Comparison of ENCODE assay signal across 1 cellular context in the genomic region with DNA sequence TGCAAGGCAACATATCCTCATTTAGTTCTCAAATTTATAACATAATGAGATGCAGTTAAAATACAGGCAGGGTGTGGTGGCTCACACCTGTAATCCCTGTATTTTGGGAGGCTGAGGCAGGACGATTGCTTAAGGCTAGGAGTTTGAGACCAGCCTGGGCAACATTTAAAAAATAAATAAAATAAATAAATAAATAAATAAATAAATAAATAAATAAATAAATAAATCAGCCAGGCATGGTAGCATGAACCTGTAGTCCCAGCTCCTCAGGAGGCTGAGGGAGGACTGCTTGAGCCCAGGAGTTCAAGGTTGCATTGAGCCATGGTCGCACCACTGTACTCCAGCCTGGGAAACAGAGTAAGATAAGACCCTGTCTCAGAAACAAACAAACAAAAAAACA.
TF ChIP-seq lines count a peak whose summit lies in the region.

No MANE protein-coding gene starts in this region.

TF ChIP-seq in HEK293, 187 proteins besides CTCF, POLR2A, EP300 and RAD21 (continued from another document and continues in another):
- TF ChIP-seq, protein P1, sequence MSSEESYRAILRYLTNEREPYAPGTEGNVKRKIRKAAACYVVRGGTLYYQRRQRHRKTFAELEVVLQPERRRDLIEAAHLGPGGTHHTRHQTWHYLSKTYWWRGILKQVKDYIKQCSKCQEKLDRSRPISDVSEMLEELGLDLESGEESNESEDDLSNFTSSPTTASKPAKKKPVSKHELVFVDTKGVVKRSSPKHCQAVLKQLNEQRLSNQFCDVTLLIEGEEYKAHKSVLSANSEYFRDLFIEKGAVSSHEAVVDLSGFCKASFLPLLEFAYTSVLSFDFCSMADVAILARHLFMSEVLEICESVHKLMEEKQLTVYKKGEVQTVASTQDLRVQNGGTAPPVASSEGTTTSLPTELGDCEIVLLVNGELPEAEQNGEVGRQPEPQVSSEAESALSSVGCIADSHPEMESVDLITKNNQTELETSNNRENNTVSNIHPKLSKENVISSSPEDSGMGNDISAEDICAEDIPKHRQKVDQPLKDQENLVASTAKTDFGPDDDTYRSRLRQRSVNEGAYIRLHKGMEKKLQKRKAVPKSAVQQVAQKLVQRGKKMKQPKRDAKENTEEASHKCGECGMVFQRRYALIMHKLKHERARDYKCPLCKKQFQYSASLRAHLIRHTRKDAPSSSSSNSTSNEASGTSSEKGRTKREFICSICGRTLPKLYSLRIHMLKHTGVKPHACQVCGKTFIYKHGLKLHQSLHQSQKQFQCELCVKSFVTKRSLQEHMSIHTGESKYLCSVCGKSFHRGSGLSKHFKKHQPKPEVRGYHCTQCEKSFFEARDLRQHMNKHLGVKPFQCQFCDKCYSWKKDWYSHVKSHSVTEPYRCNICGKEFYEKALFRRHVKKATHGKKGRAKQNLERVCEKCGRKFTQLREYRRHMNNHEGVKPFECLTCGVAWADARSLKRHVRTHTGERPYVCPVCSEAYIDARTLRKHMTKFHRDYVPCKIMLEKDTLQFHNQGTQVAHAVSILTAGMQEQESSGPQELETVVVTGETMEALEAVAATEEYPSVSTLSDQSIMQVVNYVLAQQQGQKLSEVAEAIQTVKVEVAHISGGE (tag by site-specific recombination; conservative IDR thresholded peaks at IDR 0.05; ENCODE audit: low read depth), result peak; percentile 85
- peak; percentile 86 for TF ChIP-seq ZNF623 (tag by site-specific recombination; IDR thresholded peaks at IDR 0.05)
- TF ChIP-seq, protein P2, sequence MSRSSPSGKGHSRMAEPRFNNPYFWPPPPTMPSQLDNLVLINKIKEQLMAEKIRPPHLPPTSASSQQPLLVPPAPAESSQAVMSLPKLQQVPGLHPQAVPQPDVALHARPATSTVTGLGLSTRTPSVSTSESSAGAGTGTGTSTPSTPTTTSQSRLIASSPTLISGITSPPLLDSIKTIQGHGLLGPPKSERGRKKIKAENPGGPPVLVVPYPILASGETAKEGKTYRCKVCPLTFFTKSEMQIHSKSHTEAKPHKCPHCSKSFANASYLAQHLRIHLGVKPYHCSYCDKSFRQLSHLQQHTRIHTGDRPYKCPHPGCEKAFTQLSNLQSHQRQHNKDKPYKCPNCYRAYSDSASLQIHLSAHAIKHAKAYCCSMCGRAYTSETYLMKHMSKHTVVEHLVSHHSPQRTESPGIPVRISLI (tag by site-specific recombination; IDR thresholded peaks at IDR 0.05), result no peak
- peak; percentile 57; the same call in 1 of the 2 replicates for TF ChIP-seq GFI1B (tag by site-specific recombination; IDR thresholded peaks at IDR 0.05)
- 0 out of 2 replicates have a peak, but pooled peaks have one; percentile 14 for TF ChIP-seq WT1 (tag by site-specific recombination; IDR thresholded peaks at IDR 0.05)
- TF ChIP-seq, protein P3, sequence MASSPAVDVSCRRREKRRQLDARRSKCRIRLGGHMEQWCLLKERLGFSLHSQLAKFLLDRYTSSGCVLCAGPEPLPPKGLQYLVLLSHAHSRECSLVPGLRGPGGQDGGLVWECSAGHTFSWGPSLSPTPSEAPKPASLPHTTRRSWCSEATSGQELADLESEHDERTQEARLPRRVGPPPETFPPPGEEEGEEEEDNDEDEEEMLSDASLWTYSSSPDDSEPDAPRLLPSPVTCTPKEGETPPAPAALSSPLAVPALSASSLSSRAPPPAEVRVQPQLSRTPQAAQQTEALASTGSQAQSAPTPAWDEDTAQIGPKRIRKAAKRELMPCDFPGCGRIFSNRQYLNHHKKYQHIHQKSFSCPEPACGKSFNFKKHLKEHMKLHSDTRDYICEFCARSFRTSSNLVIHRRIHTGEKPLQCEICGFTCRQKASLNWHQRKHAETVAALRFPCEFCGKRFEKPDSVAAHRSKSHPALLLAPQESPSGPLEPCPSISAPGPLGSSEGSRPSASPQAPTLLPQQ (tag by site-specific recombination; IDR thresholded peaks at IDR 0.05), result no peak
- TF ChIP-seq, protein P4, sequence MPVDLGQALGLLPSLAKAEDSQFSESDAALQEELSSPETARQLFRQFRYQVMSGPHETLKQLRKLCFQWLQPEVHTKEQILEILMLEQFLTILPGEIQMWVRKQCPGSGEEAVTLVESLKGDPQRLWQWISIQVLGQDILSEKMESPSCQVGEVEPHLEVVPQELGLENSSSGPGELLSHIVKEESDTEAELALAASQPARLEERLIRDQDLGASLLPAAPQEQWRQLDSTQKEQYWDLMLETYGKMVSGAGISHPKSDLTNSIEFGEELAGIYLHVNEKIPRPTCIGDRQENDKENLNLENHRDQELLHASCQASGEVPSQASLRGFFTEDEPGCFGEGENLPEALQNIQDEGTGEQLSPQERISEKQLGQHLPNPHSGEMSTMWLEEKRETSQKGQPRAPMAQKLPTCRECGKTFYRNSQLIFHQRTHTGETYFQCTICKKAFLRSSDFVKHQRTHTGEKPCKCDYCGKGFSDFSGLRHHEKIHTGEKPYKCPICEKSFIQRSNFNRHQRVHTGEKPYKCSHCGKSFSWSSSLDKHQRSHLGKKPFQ (tag by site-specific recombination; IDR thresholded peaks at IDR 0.05), result 0 out of 2 replicates have a peak, but pooled peaks have one; percentile 15
- TF ChIP-seq ZNF404 (tag by site-specific recombination; IDR thresholded peaks at IDR 0.05), result 0 out of 2 replicates have a peak, but pooled peaks have one; percentile 62
- TF ChIP-seq ZNF654 (tag by site-specific recombination; IDR thresholded peaks at IDR 0.05; ENCODE audit: low read depth), result peak; percentile 50
- no peak for TF ChIP-seq ZNF571 (tag by site-specific recombination; IDR thresholded peaks at IDR 0.05)
- TF ChIP-seq ZNF776 (tag by site-specific recombination; IDR thresholded peaks at IDR 0.05; ENCODE audit: borderline replicate concordance), result no peak
- TF ChIP-seq, protein P5, sequence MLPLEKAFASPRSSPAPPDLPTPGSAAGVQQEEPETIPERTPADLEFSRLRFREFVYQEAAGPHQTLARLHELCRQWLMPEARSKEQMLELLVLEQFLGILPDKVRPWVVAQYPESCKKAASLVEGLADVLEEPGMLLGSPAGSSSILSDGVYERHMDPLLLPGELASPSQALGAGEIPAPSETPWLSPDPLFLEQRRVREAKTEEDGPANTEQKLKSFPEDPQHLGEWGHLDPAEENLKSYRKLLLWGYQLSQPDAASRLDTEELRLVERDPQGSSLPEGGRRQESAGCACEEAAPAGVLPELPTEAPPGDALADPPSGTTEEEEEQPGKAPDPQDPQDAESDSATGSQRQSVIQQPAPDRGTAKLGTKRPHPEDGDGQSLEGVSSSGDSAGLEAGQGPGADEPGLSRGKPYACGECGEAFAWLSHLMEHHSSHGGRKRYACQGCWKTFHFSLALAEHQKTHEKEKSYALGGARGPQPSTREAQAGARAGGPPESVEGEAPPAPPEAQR (tag by site-specific recombination; IDR thresholded peaks at IDR 0.05), result no peak
- no peak for TF ChIP-seq KLF16 (tag by site-specific recombination; IDR thresholded peaks at IDR 0.05)
- TF ChIP-seq, protein P6, sequence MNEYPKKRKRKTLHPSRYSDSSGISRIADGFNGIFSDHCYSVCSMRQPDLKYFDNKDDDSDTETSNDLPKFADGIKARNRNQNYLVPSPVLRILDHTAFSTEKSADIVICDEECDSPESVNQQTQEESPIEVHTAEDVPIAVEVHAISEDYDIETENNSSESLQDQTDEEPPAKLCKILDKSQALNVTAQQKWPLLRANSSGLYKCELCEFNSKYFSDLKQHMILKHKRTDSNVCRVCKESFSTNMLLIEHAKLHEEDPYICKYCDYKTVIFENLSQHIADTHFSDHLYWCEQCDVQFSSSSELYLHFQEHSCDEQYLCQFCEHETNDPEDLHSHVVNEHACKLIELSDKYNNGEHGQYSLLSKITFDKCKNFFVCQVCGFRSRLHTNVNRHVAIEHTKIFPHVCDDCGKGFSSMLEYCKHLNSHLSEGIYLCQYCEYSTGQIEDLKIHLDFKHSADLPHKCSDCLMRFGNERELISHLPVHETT (tag by site-specific recombination; IDR thresholded peaks at IDR 0.05), result peak; percentile 49; the same call in 1 of the 2 replicates
- no peak for TF ChIP-seq PRDM1 (tag by site-specific recombination; IDR thresholded peaks at IDR 0.05)
- TF ChIP-seq ZSCAN30 (tag by site-specific recombination; IDR thresholded peaks at IDR 0.05), result no peak
- TF ChIP-seq ZNF585B (tag by site-specific recombination; IDR thresholded peaks at IDR 0.05), result 0 out of 2 replicates have a peak, but pooled peaks have one; percentile 6
- peak; percentile 99 for TF ChIP-seq ZNF394 (tag by site-specific recombination; IDR thresholded peaks at IDR 0.05; ENCODE audit: borderline replicate concordance)
- 0 out of 2 replicates have a peak, but pooled peaks have one; percentile 24 for TF ChIP-seq ZNF19 (tag by site-specific recombination; IDR thresholded peaks at IDR 0.05; ENCODE audit: low read depth)
- no peak; the same call in 1 of the 2 replicates for TF ChIP-seq MZF1 (tag by site-specific recombination; IDR thresholded peaks at IDR 0.05; ENCODE audit: borderline replicate concordance)
- 0 out of 2 replicates have a peak, but pooled peaks have one; percentile 63 for TF ChIP-seq ZNF354C (tag by site-specific recombination; IDR thresholded peaks at IDR 0.05; ENCODE audit: borderline replicate concordance, low read depth)
- TF ChIP-seq ZNF266 (tag by site-specific recombination; IDR thresholded peaks at IDR 0.05; ENCODE audit: low read depth), result peak; percentile 73
- peak; percentile 64; the same call in 1 of the 2 replicates for TF ChIP-seq ZFP37 (tag by site-specific recombination; IDR thresholded peaks at IDR 0.05)
- TF ChIP-seq ZNF121 (tag by site-specific recombination; IDR thresholded peaks at IDR 0.05), result 0 out of 2 replicates have a peak, but pooled peaks have one; percentile 17
- 0 out of 2 replicates have a peak, but pooled peaks have one; percentile 34 for TF ChIP-seq RBAK (tag by site-specific recombination; IDR thresholded peaks at IDR 0.05)
- TF ChIP-seq, protein P7, sequence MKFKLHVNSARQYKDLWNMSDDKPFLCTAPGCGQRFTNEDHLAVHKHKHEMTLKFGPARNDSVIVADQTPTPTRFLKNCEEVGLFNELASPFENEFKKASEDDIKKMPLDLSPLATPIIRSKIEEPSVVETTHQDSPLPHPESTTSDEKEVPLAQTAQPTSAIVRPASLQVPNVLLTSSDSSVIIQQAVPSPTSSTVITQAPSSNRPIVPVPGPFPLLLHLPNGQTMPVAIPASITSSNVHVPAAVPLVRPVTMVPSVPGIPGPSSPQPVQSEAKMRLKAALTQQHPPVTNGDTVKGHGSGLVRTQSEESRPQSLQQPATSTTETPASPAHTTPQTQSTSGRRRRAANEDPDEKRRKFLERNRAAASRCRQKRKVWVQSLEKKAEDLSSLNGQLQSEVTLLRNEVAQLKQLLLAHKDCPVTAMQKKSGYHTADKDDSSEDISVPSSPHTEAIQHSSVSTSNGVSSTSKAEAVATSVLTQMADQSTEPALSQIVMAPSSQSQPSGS (tag by site-specific recombination; IDR thresholded peaks at IDR 0.05; ENCODE audit: low read depth), result no peak
- no peak for TF ChIP-seq ZNF341 (tag by site-specific recombination; IDR thresholded peaks at IDR 0.05; ENCODE audit: low read depth)
- TF ChIP-seq ZNF629 (tag by site-specific recombination; IDR thresholded peaks at IDR 0.05), result peak; percentile 64
- no peak for TF ChIP-seq MEIS1 (CRISPR knock-in tag; IDR thresholded peaks at IDR 0.05; ENCODE audit: borderline replicate concordance)
- TF ChIP-seq ZBTB8A (tag by site-specific recombination; IDR thresholded peaks at IDR 0.05), result peak; percentile 86
- no peak for TF ChIP-seq ZNF221 (tag by site-specific recombination; IDR thresholded peaks at IDR 0.05; ENCODE audit: borderline replicate concordance)
- peak; percentile 42; the same call in 1 of the 2 replicates for TF ChIP-seq ZNF530 (tag by site-specific recombination; IDR thresholded peaks at IDR 0.05; ENCODE audit: low read depth)
- TF ChIP-seq SCRT1 (tag by site-specific recombination; IDR thresholded peaks at IDR 0.05; ENCODE audit: borderline replicate concordance), result no peak
- no peak for TF ChIP-seq SETDB1 (IDR thresholded peaks at IDR 0.05; ENCODE audit: insufficient read length, low read length)
- TF ChIP-seq, protein P8, sequence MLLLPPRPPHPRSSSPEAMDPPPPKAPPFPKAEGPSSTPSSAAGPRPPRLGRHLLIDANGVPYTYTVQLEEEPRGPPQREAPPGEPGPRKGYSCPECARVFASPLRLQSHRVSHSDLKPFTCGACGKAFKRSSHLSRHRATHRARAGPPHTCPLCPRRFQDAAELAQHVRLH (tag by site-specific recombination; IDR thresholded peaks at IDR 0.05), result peak; percentile 66; the same call in 1 of the 2 replicates
- TF ChIP-seq, protein P9, sequence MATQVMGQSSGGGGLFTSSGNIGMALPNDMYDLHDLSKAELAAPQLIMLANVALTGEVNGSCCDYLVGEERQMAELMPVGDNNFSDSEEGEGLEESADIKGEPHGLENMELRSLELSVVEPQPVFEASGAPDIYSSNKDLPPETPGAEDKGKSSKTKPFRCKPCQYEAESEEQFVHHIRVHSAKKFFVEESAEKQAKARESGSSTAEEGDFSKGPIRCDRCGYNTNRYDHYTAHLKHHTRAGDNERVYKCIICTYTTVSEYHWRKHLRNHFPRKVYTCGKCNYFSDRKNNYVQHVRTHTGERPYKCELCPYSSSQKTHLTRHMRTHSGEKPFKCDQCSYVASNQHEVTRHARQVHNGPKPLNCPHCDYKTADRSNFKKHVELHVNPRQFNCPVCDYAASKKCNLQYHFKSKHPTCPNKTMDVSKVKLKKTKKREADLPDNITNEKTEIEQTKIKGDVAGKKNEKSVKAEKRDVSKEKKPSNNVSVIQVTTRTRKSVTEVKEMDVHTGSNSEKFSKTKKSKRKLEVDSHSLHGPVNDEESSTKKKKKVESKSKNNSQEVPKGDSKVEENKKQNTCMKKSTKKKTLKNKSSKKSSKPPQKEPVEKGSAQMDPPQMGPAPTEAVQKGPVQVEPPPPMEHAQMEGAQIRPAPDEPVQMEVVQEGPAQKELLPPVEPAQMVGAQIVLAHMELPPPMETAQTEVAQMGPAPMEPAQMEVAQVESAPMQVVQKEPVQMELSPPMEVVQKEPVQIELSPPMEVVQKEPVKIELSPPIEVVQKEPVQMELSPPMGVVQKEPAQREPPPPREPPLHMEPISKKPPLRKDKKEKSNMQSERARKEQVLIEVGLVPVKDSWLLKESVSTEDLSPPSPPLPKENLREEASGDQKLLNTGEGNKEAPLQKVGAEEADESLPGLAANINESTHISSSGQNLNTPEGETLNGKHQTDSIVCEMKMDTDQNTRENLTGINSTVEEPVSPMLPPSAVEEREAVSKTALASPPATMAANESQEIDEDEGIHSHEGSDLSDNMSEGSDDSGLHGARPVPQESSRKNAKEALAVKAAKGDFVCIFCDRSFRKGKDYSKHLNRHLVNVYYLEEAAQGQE (tag by site-specific recombination; IDR thresholded peaks at IDR 0.05), result peak; percentile 79
- TF ChIP-seq, protein P10, sequence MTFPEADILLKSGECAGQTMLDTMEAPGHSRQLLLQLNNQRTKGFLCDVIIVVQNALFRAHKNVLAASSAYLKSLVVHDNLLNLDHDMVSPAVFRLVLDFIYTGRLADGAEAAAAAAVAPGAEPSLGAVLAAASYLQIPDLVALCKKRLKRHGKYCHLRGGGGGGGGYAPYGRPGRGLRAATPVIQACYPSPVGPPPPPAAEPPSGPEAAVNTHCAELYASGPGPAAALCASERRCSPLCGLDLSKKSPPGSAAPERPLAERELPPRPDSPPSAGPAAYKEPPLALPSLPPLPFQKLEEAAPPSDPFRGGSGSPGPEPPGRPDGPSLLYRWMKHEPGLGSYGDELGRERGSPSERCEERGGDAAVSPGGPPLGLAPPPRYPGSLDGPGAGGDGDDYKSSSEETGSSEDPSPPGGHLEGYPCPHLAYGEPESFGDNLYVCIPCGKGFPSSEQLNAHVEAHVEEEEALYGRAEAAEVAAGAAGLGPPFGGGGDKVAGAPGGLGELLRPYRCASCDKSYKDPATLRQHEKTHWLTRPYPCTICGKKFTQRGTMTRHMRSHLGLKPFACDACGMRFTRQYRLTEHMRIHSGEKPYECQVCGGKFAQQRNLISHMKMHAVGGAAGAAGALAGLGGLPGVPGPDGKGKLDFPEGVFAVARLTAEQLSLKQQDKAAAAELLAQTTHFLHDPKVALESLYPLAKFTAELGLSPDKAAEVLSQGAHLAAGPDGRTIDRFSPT (tag by site-specific recombination; IDR thresholded peaks at IDR 0.05), result no peak
- peak; percentile 68 for TF ChIP-seq ZNF529 (tag by site-specific recombination; IDR thresholded peaks at IDR 0.05; ENCODE audit: insufficient replicate concordance)
- peak; percentile 90 for TF ChIP-seq ZNF664 (tag by site-specific recombination; IDR thresholded peaks at IDR 0.05)
